15 cellular contexts compared by ENCODE assay signal in the genomic region with DNA sequence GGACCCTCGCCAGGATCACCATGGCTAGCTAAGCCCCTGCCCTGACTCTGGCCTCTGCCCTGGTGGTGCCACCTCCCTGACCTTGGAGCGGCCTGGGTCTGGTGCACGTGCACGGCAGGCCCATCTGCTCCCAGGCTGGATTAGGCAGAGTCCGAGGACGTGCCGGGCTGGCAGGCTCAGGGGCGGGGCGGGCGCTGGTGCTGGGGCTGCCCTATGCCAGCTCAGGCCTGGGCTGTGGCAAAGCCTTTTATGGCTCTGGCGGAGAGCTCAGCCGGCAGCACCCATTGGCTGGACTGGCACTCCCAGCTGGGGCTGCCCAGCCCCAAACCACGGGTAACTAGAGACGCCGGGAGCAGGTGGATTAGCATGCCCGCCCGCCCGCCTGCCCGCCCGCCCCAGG. TPM values are rescaled to one million over a fixed set of nuclear protein-coding genes. Genes with fewer than 3 reads are reported as not detected.
DNase-seq lines count a peak whose midpoint lies in the region; TF ChIP-seq lines count a peak whose summit lies in the region.
"Had no signal": no experiment of that assay in that cellular context is flagged by ENCODE, and none has a peak within 500 bp of the region (broad histone marks: within the 10 kb centered on the region; RNA-seq: fewer than 3 reads in every experiment).

No MANE protein-coding gene starts in this region.

- no peak overlapping the region for H3K4me3 ChIP-seq in esophagus (ENCODE audit: low read depth in 1 of 2, low read length in 2 of 2)
- no peak overlapping the region for H3K4me3 ChIP-seq in neuronal stem cell (ENCODE audit: low read length in 2 of 2)
- H3K4me3 ChIP-seq in thyroid gland (replicated peaks in 1 of 3): no peak overlapping the region
- H3K4me3 ChIP-seq: esophagus muscularis mucosa, lung, SJSA1, tibial nerve had no signal

- H3K4me1 ChIP-seq in esophagus (ENCODE audit: control insufficient read depth in 2 of 2, insufficient read depth in 2 of 2, low read length in 1 of 2) (peaks cover 5 to 34% of the 10 kb centered on the region in 2 donors), neuronal stem cell (ENCODE audit: control insufficient read depth in 2 of 2, insufficient read depth in 1 of 2, low read depth in 1 of 2, low read length in 2 of 2) (peaks cover 13 to 17% of the 10 kb centered on the region in 2 donors), thyroid gland (peaks cover 30 to 76% of the 10 kb centered on the region in 2 donors)

- no peak overlapping the region for H3K4me2 ChIP-seq in neuronal stem cell (ENCODE audit: insufficient read depth, low read length, poor library complexity, severe bottlenecking)

- H3K27me3 ChIP-seq in esophagus (ENCODE audit: control insufficient read depth in 1 of 2, insufficient read depth in 2 of 2, low read length in 2 of 2) (no peaks in the 10 kb centered on the region), neuronal stem cell (ENCODE audit: control insufficient read depth in 3 of 3, insufficient read depth in 3 of 3, low read depth in 1 of 3, low read length in 3 of 3) (no peaks in the 10 kb centered on the region), thyroid gland (no peaks in the 10 kb centered on the region)
- H3K27me3 ChIP-seq: esophagus muscularis mucosa, SJSA1, tibial nerve had no signal

- peak overlapping the region; percentile 15 for H3K14ac ChIP-seq in neuronal stem cell (ENCODE audit: low read length)

- peak overlapping the region; percentile 63 for H3K9ac ChIP-seq in neuronal stem cell (ENCODE audit: low read depth, low read length, poor library complexity)

- no peak overlapping the region for H2BK12ac ChIP-seq in neuronal stem cell (ENCODE audit: low read length)

- peaks cover 2% of the 10 kb centered on the region for H3K79me1 ChIP-seq in neuronal stem cell (ENCODE audit: low read depth, low read length)

- WGBS in esophagus, 2 donors: 55 to 60% methylated on average over 20 of the region's 20 CpGs
- WGBS in neuronal stem cell (ENCODE audit: extremely low coverage in 2 of 2, insufficient read length in 2 of 2, insufficient replicate concordance in 1 of 2), 2 donors: no CpG with 5 or more reads among the region's 20 CpGs
- WGBS in thyroid gland, 2 donors: 98% methylated on average over 10 to 14 of the region's 20 CpGs

- H2AFZ ChIP-seq in neuronal stem cell (ENCODE audit: low read length): no peak overlapping the region

- DNase-seq in DMS 273 (lab: John Stamatoyannopoulos, UW; ENCODE audit: unreplicated experiment) (peak; percentile 97), NCI-H524 (lab: John Stamatoyannopoulos, UW) (peak; percentile 75 to 92), neuronal stem cell (ENCODE audit: low spot score) (no peak), thyroid gland (no peak)
- DNase-seq in central memory CD4-positive, alpha-beta T cell: no peak
- DNase-seq in stimulated activated CD4-positive, alpha-beta T cell treated with anti-CD3 and anti-CD28 coated beads, Interleukin-2, amount 100 ng/mL, for 48 hours: no peak
- no peak for DNase-seq in stimulated activated CD4-positive, alpha-beta T cell treated with anti-CD3 and anti-CD28 coated beads, Interleukin-4, amount 100 ng/mL, for 1 hour
- DNase-seq: activated naive CD4-positive, alpha-beta T cell treated with anti-CD3 and anti-CD28 coated beads, Interleukin-2, amount 50 U/mL, for 16 hours; MV-4-11; occipital lobe had no signal

- peak overlapping the region; percentile 76 for H2BK15ac ChIP-seq in neuronal stem cell (ENCODE audit: low read length)

- peak overlapping the region; percentile 93 for H2BK120ac ChIP-seq in neuronal stem cell (ENCODE audit: low read depth, low read length)

- H2BK5ac ChIP-seq in neuronal stem cell (ENCODE audit: low read length): peak overlapping the region; percentile 48

- peak overlapping the region; percentile 67 for H4K8ac ChIP-seq in neuronal stem cell (ENCODE audit: low read depth, low read length)

- H3K27ac ChIP-seq in esophagus (ENCODE audit: low read depth in 2 of 2, low read length in 1 of 2) (peak overlapping the region; percentile 51 to 81), neuronal stem cell (replicated peaks; ENCODE audit: low read length) (no peak overlapping the region), thyroid gland (no peak overlapping the region)
- H3K27ac ChIP-seq: SJSA1 had no signal

- peak overlapping the region; percentile 71 for H3K18ac ChIP-seq in neuronal stem cell (ENCODE audit: low read length)

- TF ChIP-seq CTCF in thyroid gland (IDR thresholded peaks at IDR 0.05): no peak

- H3K9me3 ChIP-seq in esophagus (ENCODE audit: control insufficient read depth in 2 of 2, insufficient read depth in 1 of 2, low read depth in 1 of 2, low read length in 1 of 2) (no peaks in the 10 kb centered on the region), neuronal stem cell (replicated peaks in 1 of 2; ENCODE audit: control insufficient read depth in 2 of 2, insufficient read depth in 1 of 2, low read depth in 1 of 2, low read length in 2 of 2) (peaks cover 0 to 2% of the 10 kb centered on the region in 2 donors), thyroid gland (no peaks in the 10 kb centered on the region)
- H3K9me3 ChIP-seq: esophagus muscularis mucosa, tibial nerve had no signal

- H3K36me3 ChIP-seq in esophagus (ENCODE audit: control insufficient read depth in 2 of 2, insufficient read depth in 2 of 2, low read length in 1 of 2): no peaks in the 10 kb centered on the region
- H3K36me3 ChIP-seq in neuronal stem cell (replicated peaks in 1 of 2; ENCODE audit: control insufficient read depth in 2 of 2, insufficient read depth in 2 of 2, low read length in 2 of 2): no peaks in the 10 kb centered on the region
- no peaks in the 10 kb centered on the region for H3K36me3 ChIP-seq in thyroid gland
- H3K36me3 ChIP-seq: esophagus muscularis mucosa, tibial nerve had no signal

- H4K91ac ChIP-seq in neuronal stem cell (ENCODE audit: low read depth, low read length, poor library complexity): no peak overlapping the region

- no peak for TF ChIP-seq POLR2A in thyroid gland (IDR thresholded peaks at IDR 0.05)

- peak overlapping the region; percentile 93 for H2AK5ac ChIP-seq in neuronal stem cell (ENCODE audit: low read depth, low read length)

- intact Hi-C loops in thyroid gland (cut with DNase I): no loop called here

- no peak overlapping the region for H3K4ac ChIP-seq in neuronal stem cell (ENCODE audit: low read length)

- no peak overlapping the region for H3K23ac ChIP-seq in neuronal stem cell (ENCODE audit: low read depth, low read length, poor library complexity)

RNA-seq across cellular contexts. Expression of a gene that starts 17.1 kb away (rescaled TPM):
- 10 to 100 TPM in 1 of 2 donors, 1 to 10 TPM in 1; 6.9 to 32.1 TPM for polyA plus RNA-seq in esophagus
- 0.04 TPM for polyA plus RNA-seq in neuronal stem cell (2013, experiment 1 of 2)
- not detected for polyA plus RNA-seq in neuronal stem cell (2013, experiment 2 of 2)
- total RNA-seq in thyroid gland: not detected
- total RNA-seq: occipital lobe had no signal

Comparison
In these comparisons a context has a peak if more than half of its experiments do, and no peak if none do; other contexts are left out.
1. DNase-seq: peak in DMS 273 (single experiment) and NCI-H524 (2 of 2); none in neuronal stem cell (single experiment), thyroid gland (0 of 2), central memory CD4-positive, alpha-beta T cell (single experiment), stimulated activated CD4-positive, alpha-beta T cell treated with anti-CD3 and anti-CD28 coated beads, Interleukin-2, amount 100 ng/mL, for 48 hours (0 of 2) and stimulated activated CD4-positive, alpha-beta T cell treated with anti-CD3 and anti-CD28 coated beads, Interleukin-4, amount 100 ng/mL, for 1 hour (single experiment).
2. H3K27ac ChIP-seq: peak in esophagus (2 of 2); none in neuronal stem cell (single experiment) and thyroid gland (0 of 3).